In the genomic region with DNA sequence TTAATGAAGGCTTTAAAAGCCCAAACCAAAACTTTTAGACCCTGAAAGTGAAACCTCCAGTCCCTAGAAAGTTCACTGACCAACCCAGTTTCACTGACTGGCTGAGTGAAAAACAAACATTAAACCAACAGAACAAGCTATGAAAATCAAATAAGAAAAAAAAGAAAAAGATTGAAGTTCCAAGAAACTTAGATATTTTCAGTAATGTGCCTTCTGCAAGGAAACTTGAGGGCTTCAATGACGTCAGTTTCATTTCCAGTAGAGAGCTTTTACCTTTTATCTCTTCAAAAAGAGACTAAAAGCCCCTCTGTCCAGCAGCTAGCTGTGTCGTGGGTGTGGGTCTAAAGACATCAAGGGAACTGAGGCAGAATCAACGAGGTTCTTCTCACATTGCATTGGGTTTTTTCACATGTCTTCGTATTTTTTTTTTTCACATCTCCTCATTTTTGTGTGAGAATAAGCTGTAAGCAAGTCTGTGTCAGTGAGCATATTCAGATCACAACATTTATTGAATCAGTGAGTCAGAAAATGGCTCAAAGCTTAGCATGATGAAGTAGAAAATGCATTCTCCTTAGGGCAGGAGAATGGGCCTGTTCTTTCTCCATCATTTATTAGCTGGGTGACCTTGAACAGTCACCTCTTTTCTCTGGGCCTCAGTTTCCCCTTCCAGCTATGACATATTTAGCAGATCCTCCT, we compare ENCODE assay signal across 1 cellular context.
TF ChIP-seq lines count a peak whose summit lies in the region.

No MANE protein-coding gene starts in this region.

TF ChIP-seq in GM12878, 131 proteins besides CTCF, POLR2A, EP300 and RAD21 (continued from another document):
- TF ChIP-seq, protein P1, sequence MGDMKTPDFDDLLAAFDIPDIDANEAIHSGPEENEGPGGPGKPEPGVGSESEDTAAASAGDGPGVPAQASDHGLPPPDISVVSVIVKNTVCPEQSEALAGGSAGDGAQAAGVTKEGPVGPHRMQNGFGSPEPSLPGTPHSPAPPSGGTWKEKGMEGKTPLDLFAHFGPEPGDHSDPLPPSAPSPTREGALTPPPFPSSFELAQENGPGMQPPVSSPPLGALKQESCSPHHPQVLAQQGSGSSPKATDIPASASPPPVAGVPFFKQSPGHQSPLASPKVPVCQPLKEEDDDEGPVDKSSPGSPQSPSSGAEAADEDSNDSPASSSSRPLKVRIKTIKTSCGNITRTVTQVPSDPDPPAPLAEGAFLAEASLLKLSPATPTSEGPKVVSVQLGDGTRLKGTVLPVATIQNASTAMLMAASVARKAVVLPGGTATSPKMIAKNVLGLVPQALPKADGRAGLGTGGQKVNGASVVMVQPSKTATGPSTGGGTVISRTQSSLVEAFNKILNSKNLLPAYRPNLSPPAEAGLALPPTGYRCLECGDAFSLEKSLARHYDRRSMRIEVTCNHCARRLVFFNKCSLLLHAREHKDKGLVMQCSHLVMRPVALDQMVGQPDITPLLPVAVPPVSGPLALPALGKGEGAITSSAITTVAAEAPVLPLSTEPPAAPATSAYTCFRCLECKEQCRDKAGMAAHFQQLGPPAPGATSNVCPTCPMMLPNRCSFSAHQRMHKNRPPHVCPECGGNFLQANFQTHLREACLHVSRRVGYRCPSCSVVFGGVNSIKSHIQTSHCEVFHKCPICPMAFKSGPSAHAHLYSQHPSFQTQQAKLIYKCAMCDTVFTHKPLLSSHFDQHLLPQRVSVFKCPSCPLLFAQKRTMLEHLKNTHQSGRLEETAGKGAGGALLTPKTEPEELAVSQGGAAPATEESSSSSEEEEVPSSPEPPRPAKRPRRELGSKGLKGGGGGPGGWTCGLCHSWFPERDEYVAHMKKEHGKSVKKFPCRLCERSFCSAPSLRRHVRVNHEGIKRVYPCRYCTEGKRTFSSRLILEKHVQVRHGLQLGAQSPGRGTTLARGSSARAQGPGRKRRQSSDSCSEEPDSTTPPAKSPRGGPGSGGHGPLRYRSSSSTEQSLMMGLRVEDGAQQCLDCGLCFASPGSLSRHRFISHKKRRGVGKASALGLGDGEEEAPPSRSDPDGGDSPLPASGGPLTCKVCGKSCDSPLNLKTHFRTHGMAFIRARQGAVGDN (IDR thresholded peaks at IDR 0.05) = no peak
- TF ChIP-seq JUNB (IDR thresholded peaks at IDR 0.05) = peak; percentile 55; the same call in 1 of the 2 replicates
- no peak for TF ChIP-seq MYB (IDR thresholded peaks at IDR 0.05; ENCODE audit: borderline replicate concordance, low read depth, low read length)
- peak; percentile 59; the same call in 1 of the 2 replicates for TF ChIP-seq NFIC (IDR thresholded peaks at IDR 0.05; ENCODE audit: low read depth, low read length)
- 0 out of 4 replicates have a peak, but pooled peaks of 1 of the 2 experiments have one; percentile 10 for TF ChIP-seq ETV6 (conservative IDR thresholded peaks at IDR 0.05 in 1 of 2, IDR thresholded peaks at IDR 0.05 in 1 of 2; ENCODE audit: borderline replicate concordance in 1 of 2, low read depth in 1 of 2)
- no peak for TF ChIP-seq TARDBP (IDR thresholded peaks at IDR 0.05; ENCODE audit: borderline replicate concordance)
- TF ChIP-seq ZNF207 (IDR thresholded peaks at IDR 0.05; ENCODE audit: borderline replicate concordance) = no peak
- TF ChIP-seq, protein P2, sequence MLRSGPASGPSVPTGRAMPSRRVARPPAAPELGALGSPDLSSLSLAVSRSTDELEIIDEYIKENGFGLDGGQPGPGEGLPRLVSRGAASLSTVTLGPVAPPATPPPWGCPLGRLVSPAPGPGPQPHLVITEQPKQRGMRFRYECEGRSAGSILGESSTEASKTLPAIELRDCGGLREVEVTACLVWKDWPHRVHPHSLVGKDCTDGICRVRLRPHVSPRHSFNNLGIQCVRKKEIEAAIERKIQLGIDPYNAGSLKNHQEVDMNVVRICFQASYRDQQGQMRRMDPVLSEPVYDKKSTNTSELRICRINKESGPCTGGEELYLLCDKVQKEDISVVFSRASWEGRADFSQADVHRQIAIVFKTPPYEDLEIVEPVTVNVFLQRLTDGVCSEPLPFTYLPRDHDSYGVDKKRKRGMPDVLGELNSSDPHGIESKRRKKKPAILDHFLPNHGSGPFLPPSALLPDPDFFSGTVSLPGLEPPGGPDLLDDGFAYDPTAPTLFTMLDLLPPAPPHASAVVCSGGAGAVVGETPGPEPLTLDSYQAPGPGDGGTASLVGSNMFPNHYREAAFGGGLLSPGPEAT (IDR thresholded peaks at IDR 0.05; ENCODE audit: low read depth) = peak; percentile 36; the same call in 1 of the 2 replicates
- TF ChIP-seq, protein P3, sequence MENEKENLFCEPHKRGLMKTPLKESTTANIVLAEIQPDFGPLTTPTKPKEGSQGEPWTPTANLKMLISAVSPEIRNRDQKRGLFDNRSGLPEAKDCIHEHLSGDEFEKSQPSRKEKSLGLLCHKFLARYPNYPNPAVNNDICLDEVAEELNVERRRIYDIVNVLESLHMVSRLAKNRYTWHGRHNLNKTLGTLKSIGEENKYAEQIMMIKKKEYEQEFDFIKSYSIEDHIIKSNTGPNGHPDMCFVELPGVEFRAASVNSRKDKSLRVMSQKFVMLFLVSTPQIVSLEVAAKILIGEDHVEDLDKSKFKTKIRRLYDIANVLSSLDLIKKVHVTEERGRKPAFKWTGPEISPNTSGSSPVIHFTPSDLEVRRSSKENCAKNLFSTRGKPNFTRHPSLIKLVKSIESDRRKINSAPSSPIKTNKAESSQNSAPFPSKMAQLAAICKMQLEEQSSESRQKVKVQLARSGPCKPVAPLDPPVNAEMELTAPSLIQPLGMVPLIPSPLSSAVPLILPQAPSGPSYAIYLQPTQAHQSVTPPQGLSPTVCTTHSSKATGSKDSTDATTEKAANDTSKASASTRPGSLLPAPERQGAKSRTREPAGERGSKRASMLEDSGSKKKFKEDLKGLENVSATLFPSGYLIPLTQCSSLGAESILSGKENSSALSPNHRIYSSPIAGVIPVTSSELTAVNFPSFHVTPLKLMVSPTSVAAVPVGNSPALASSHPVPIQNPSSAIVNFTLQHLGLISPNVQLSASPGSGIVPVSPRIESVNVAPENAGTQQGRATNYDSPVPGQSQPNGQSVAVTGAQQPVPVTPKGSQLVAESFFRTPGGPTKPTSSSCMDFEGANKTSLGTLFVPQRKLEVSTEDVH (IDR thresholded peaks at IDR 0.05; ENCODE audit: low read depth, partially characterized antibody) = no peak
- no peak for TF ChIP-seq ZNF274 (IDR thresholded peaks at IDR 0.05; ENCODE audit: insufficient read depth, insufficient read length)
- peak; percentile 60; the same call in 1 of the 2 replicates for TF ChIP-seq MTA2 (IDR thresholded peaks at IDR 0.05; ENCODE audit: low read depth)
- TF ChIP-seq SUPT20H (IDR thresholded peaks at IDR 0.05; ENCODE audit: borderline replicate concordance, control insufficient read depth, low read depth, low read length) = no peak
- TF ChIP-seq HCFC1 (IDR thresholded peaks at IDR 0.05; ENCODE audit: low read length) = no peak
- TF ChIP-seq YBX1 (IDR thresholded peaks at IDR 0.05) = no peak
- TF ChIP-seq, protein P4, sequence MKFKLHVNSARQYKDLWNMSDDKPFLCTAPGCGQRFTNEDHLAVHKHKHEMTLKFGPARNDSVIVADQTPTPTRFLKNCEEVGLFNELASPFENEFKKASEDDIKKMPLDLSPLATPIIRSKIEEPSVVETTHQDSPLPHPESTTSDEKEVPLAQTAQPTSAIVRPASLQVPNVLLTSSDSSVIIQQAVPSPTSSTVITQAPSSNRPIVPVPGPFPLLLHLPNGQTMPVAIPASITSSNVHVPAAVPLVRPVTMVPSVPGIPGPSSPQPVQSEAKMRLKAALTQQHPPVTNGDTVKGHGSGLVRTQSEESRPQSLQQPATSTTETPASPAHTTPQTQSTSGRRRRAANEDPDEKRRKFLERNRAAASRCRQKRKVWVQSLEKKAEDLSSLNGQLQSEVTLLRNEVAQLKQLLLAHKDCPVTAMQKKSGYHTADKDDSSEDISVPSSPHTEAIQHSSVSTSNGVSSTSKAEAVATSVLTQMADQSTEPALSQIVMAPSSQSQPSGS (IDR thresholded peaks at IDR 0.05; ENCODE audit: low read length) = peak; percentile 31; the same call in 1 of the 2 replicates
- TF ChIP-seq ZNF384 (IDR thresholded peaks at IDR 0.05; ENCODE audit: borderline replicate concordance, low read depth, low read length) = 0 out of 2 replicates have a peak, but pooled peaks have one; percentile 14
- TF ChIP-seq SRF (IDR thresholded peaks at IDR 0.05; ENCODE audit: low read depth in 2 of 2, low read length in 2 of 2) = no peak
- no peak for TF ChIP-seq PAX5 (IDR thresholded peaks at IDR 0.05; ENCODE audit: borderline replicate concordance, low read depth, low read length)
- TF ChIP-seq MEF2B (IDR thresholded peaks at IDR 0.05; ENCODE audit: partially characterized antibody, poor library complexity, severe bottlenecking) = no peak
- no peak for TF ChIP-seq EGR1 (IDR thresholded peaks at IDR 0.05; ENCODE audit: borderline replicate concordance in 1 of 2, low read depth in 2 of 2, low read length in 2 of 2)
- TF ChIP-seq FOXM1 (IDR thresholded peaks at IDR 0.05; ENCODE audit: low read depth, low read length) = peak; percentile 50; the same call in 1 of the 2 replicates
TF ChIP-seq in GM12878: peak in this region for 12.
